Comparison of ENCODE assay signal across 11 cellular contexts in genomic region chr6:125611573-125612399, GRCh38.
DNase-seq lines count a peak whose midpoint lies in the region; ATAC-seq and TF ChIP-seq lines count a peak whose summit lies in the region.
"Had no signal": no experiment of that assay in that cellular context is flagged by ENCODE, and none has a peak within 500 bp of the region (broad histone marks: within the 10 kb centered on the region; RNA-seq: fewer than 3 reads in every experiment).

No MANE protein-coding gene starts in this region.

- POLR2A ChIA-PET in PC-3 (lab: Charles Lee; ENCODE audit: unreplicated experiment): no interaction called here

- no peaks in the 10 kb centered on the region for H3K27me3 Mint-ChIP-seq in progenitor cell of endocrine pancreas
- peaks cover 3% of the 10 kb centered on the region for H3K27me3 Mint-ChIP-seq in activated T-helper 1 cell treated with anti-CD3 and anti-CD28 coated beads, Interleukin-12 subunit alpha, Interleukin-12 subunit beta, Interleukin-2, Interleukin-4 antibody, amounts not matched to agents 30 ng/mL and 10 ng/mL and 1 ng/mL, durations not matched to agents 14 hours and 24 hours and 36 hours (ENCODE audit: insufficient read depth)
- peaks cover 9% of the 10 kb centered on the region for H3K27me3 Mint-ChIP-seq in activated T-cell treated with anti-CD3 and anti-CD28 coated beads, Interleukin-2, amount 50 U/mL, for 4 hours (ENCODE audit: low read depth)

- no peaks in the 10 kb centered on the region for H4K20me1 ChIP-seq in PC-3 (ENCODE audit: low read length)

- H3K4me3 ChIP-seq in cardiac muscle cell (no peak overlapping the region), PC-3 (ENCODE audit: low read length) (no peak overlapping the region)
- H3K4me3 ChIP-seq: MG63 had no signal

- peaks cover 10% of the 10 kb centered on the region for H3K4me1 Mint-ChIP-seq in progenitor cell of endocrine pancreas (ENCODE audit: low read depth)
- H3K4me1 Mint-ChIP-seq in activated T-helper 1 cell treated with anti-CD3 and anti-CD28 coated beads, Interleukin-12 subunit alpha, Interleukin-12 subunit beta, Interleukin-2, Interleukin-4 antibody, amounts not matched to agents 30 ng/mL and 10 ng/mL and 1 ng/mL, durations not matched to agents 14 hours and 24 hours and 36 hours (ENCODE audit: low read depth): no peaks in the 10 kb centered on the region
- no peaks in the 10 kb centered on the region for H3K4me1 Mint-ChIP-seq in activated T-cell treated with anti-CD3 and anti-CD28 coated beads, Interleukin-2, amount 50 U/mL, for 4 hours (ENCODE audit: low read depth)

- no peak for ATAC-seq in PC-3
- no peak for ATAC-seq in activated T-cell treated with anti-CD3 and anti-CD28 coated beads, Interleukin-2, amount 50 U/mL, for 4 hours

- DNase-seq in H4 (ENCODE audit: low spot score): peak; percentile 22
- DNase-seq in SHP77 (lab: John Stamatoyannopoulos, UW): peak; percentile 43 to 50
- DNase-seq in cardiac muscle cell (ENCODE audit: low read depth in 1 of 2, low spot score in 1 of 2): peak in 1 of 2 donors; percentile 59
- DNase-seq in progenitor cell of endocrine pancreas (ENCODE audit: low spot score, unreplicated experiment): no peak
- DNase-seq in OCI-M2 (lab: John Stamatoyannopoulos, UW; ENCODE audit: unreplicated experiment): no peak
- no peak for DNase-seq in activated T-helper 1 cell treated with anti-CD3 and anti-CD28 coated beads, Interleukin-12 subunit alpha, Interleukin-12 subunit beta, Interleukin-2, Interleukin-4 antibody, amounts not matched to agents 30 ng/mL and 10 ng/mL and 1 ng/mL, durations not matched to agents 14 hours and 24 hours and 36 hours (ENCODE audit: low spot score)
- DNase-seq in PC-3: no peak
- DNase-seq in activated T-cell treated with anti-CD3 and anti-CD28 coated beads, Interleukin-2, amount 50 U/mL, for 4 hours: no peak
- DNase-seq: activated CD4-positive, CD25-positive, alpha-beta regulatory T cell; HCEC 1CT; MG63 had no signal

- no peaks in the 10 kb centered on the region for H3K36me3 Mint-ChIP-seq in progenitor cell of endocrine pancreas (ENCODE audit: insufficient read depth)
- no peaks in the 10 kb centered on the region for H3K36me3 Mint-ChIP-seq in activated T-helper 1 cell treated with anti-CD3 and anti-CD28 coated beads, Interleukin-12 subunit alpha, Interleukin-12 subunit beta, Interleukin-2, Interleukin-4 antibody, amounts not matched to agents 30 ng/mL and 10 ng/mL and 1 ng/mL, durations not matched to agents 14 hours and 24 hours and 36 hours (ENCODE audit: low read depth)
- H3K36me3 Mint-ChIP-seq in activated T-cell treated with anti-CD3 and anti-CD28 coated beads, Interleukin-2, amount 50 U/mL, for 4 hours (ENCODE audit: insufficient read depth): no peaks in the 10 kb centered on the region

- H3K4me1 ChIP-seq in cardiac muscle cell (ENCODE audit: low read depth): peaks cover 17% of the 10 kb centered on the region
- H3K4me1 ChIP-seq in PC-3 (ENCODE audit: insufficient read depth, low read length): no peaks in the 10 kb centered on the region

- H3K27me3 ChIP-seq in cardiac muscle cell (no peaks in the 10 kb centered on the region), PC-3 (ENCODE audit: low read length) (peaks cover 15% of the 10 kb centered on the region; the same call in 1 of the 2 replicates)
- H3K27me3 ChIP-seq: MG63 had no signal

- no peaks in the 10 kb centered on the region for H3K9me2 ChIP-seq in PC-3 (replicated peaks; ENCODE audit: low read length)

- H3K9ac ChIP-seq in PC-3 (ENCODE audit: low read length): no peak overlapping the region

- H3K79me2 ChIP-seq in PC-3 (ENCODE audit: low read length): no peaks in the 10 kb centered on the region

- H3K4me3 Mint-ChIP-seq in progenitor cell of endocrine pancreas (ENCODE audit: low read depth): no peak overlapping the region
- H3K4me3 Mint-ChIP-seq in activated T-helper 1 cell treated with anti-CD3 and anti-CD28 coated beads, Interleukin-12 subunit alpha, Interleukin-12 subunit beta, Interleukin-2, Interleukin-4 antibody, amounts not matched to agents 30 ng/mL and 10 ng/mL and 1 ng/mL, durations not matched to agents 14 hours and 24 hours and 36 hours: no peak overlapping the region
- no peak overlapping the region for H3K4me3 Mint-ChIP-seq in activated T-cell treated with anti-CD3 and anti-CD28 coated beads, Interleukin-2, amount 50 U/mL, for 4 hours

- H3K27ac Mint-ChIP-seq in progenitor cell of endocrine pancreas: peak overlapping the region; percentile 77
- H3K27ac Mint-ChIP-seq in activated T-helper 1 cell treated with anti-CD3 and anti-CD28 coated beads, Interleukin-12 subunit alpha, Interleukin-12 subunit beta, Interleukin-2, Interleukin-4 antibody, amounts not matched to agents 30 ng/mL and 10 ng/mL and 1 ng/mL, durations not matched to agents 14 hours and 24 hours and 36 hours: no peak overlapping the region

- CTCF ChIA-PET in PC-3 (lab: Charles Lee): no interaction called here

- H3K27ac ChIP-seq in cardiac muscle cell: peak overlapping the region; percentile 72
- H3K27ac ChIP-seq in PC-3 (ENCODE audit: low read length): no peak overlapping the region

- H2AFZ ChIP-seq in PC-3 (ENCODE audit: low read length): no peak overlapping the region

- no peaks in the 10 kb centered on the region for H3F3A ChIP-seq in PC-3 (ENCODE audit: low read length, unreplicated experiment)

- no peak overlapping the region for H3K4me2 ChIP-seq in PC-3 (ENCODE audit: low read length)

- TF ChIP-seq CTCF in cardiac muscle cell (IDR thresholded peaks at IDR 0.05; ENCODE audit: low read depth, low read length): no peak
- no peak for TF ChIP-seq CTCF in progenitor cell of endocrine pancreas (IDR thresholded peaks at IDR 0.05; ENCODE audit: unreplicated experiment)
- TF ChIP-seq CTCF in PC-3 (conservative IDR thresholded peaks at IDR 0.05; ENCODE audit: low read depth, low read length): no peak

- H3K9me3 ChIP-seq in cardiac muscle cell (ENCODE audit: low read depth) (no peaks in the 10 kb centered on the region), PC-3 (ENCODE audit: low read length) (no peaks in the 10 kb centered on the region)
- H3K9me3 ChIP-seq: MG63 had no signal

- H3K36me3 ChIP-seq in cardiac muscle cell (no peaks in the 10 kb centered on the region), PC-3 (ENCODE audit: low read depth, low read length) (no peaks in the 10 kb centered on the region)
- H3K36me3 ChIP-seq: MG63 had no signal

- BruUV-seq in PC-3 (replicated peaks; lab: Mats Ljungman, UMichigan): no TSS peak

- H3K9me3 Mint-ChIP-seq in progenitor cell of endocrine pancreas (ENCODE audit: low read depth): peaks cover 13% of the 10 kb centered on the region
- H3K9me3 Mint-ChIP-seq in activated T-helper 1 cell treated with anti-CD3 and anti-CD28 coated beads, Interleukin-12 subunit alpha, Interleukin-12 subunit beta, Interleukin-2, Interleukin-4 antibody, amounts not matched to agents 30 ng/mL and 10 ng/mL and 1 ng/mL, durations not matched to agents 14 hours and 24 hours and 36 hours: no peaks in the 10 kb centered on the region
- no peaks in the 10 kb centered on the region for H3K9me3 Mint-ChIP-seq in activated T-cell treated with anti-CD3 and anti-CD28 coated beads, Interleukin-2, amount 50 U/mL, for 4 hours

- intact Hi-C loops in activated T-helper 1 cell treated with anti-CD3 and anti-CD28 coated beads, Interleukin-12 subunit alpha, Interleukin-12 subunit beta, Interleukin-2, Interleukin-4 antibody, amounts not matched to agents 30 ng/mL and 10 ng/mL and 1 ng/mL, durations not matched to agents 14 hours and 24 hours and 36 hours (cut with micrococcal nuclease): no loop called here
- intact Hi-C loops in PC-3 (cut with micrococcal nuclease): no loop called here

Comparison
In these comparisons a context has a peak if more than half of its experiments do, and no peak if none do; other contexts are left out.
1. DNase-seq: peak in H4 (single experiment) and SHP77 (2 of 2); none in progenitor cell of endocrine pancreas (single experiment), OCI-M2 (single experiment), activated T-helper 1 cell treated with anti-CD3 and anti-CD28 coated beads, Interleukin-12 subunit alpha, Interleukin-12 subunit beta, Interleukin-2, Interleukin-4 antibody, amounts not matched to agents 30 ng/mL and 10 ng/mL and 1 ng/mL, durations not matched to agents 14 hours and 24 hours and 36 hours (single experiment), PC-3 (single experiment) and activated T-cell treated with anti-CD3 and anti-CD28 coated beads, Interleukin-2, amount 50 U/mL, for 4 hours (single experiment).